In the genomic region with DNA sequence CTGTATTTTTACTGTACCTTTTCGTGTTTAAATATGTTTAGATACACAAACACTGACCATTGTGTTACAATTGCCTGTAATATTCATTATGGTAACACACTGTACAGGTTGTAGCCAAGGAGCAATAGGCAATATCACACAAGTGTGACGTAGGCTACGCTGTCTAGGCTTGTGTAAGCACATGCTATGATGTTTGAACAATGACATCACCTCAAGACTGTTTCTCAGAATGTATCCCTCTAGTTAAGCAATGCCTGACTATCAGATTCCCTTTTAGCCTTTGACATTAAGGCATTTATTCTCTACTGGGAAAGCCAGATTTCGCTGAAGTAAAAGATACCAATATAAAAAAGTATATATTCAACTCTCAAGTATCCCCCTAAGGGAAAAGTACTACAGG, we compare ENCODE assay signal across 27 cellular contexts.
DNase-seq lines count a peak whose midpoint lies in the region; ATAC-seq, FAIRE-seq and TF ChIP-seq lines count a peak whose summit lies in the region.
"Had no signal": no experiment of that assay in that cellular context is flagged by ENCODE, and none has a peak within 500 bp of the region (broad histone marks: within the 10 kb centered on the region; RNA-seq: fewer than 3 reads in every experiment).

No MANE protein-coding gene starts in this region.

- no peaks in the 10 kb centered on the region for H3K4me1 ChIP-seq in smooth muscle cell (ENCODE audit: low read depth)
- H3K4me1 ChIP-seq: BLaER1 treated with 17β-estradiol and CSF1 and Interleukin-3, amounts not matched to agents 10 nM and 100 nM; HAP-1 had no signal

- no peak overlapping the region for H3K9ac ChIP-seq in smooth muscle cell (ENCODE audit: low read depth)
- H3K9ac ChIP-seq: BLaER1 treated with 17β-estradiol and CSF1 and Interleukin-3, amounts not matched to agents 10 nM and 100 nM; KMS-11 had no signal

- H3K9me3 Mint-ChIP-seq in glutamatergic neuron (ENCODE audit: unreplicated experiment): no peaks in the 10 kb centered on the region
- H3K9me3 Mint-ChIP-seq: GM23338 had no signal

- no peaks in the 10 kb centered on the region for H3K27me3 Mint-ChIP-seq in glutamatergic neuron (ENCODE audit: unreplicated experiment)
- H3K27me3 Mint-ChIP-seq: CD4-positive, alpha-beta memory T cell had no signal

- no peak overlapping the region for H2AFZ ChIP-seq in smooth muscle cell (ENCODE audit: low read depth)
- H2AFZ ChIP-seq: GM23338, PC-9 had no signal

- H4K20me1 ChIP-seq in smooth muscle cell (ENCODE audit: low read depth): no peaks in the 10 kb centered on the region
- H4K20me1 ChIP-seq: BLaER1 treated with 17β-estradiol and CSF1 and Interleukin-3, amounts not matched to agents 10 nM and 100 nM had no signal

- no peak overlapping the region for H3K4me3 Mint-ChIP-seq in glutamatergic neuron (ENCODE audit: unreplicated experiment)
- H3K4me3 Mint-ChIP-seq: CD4-positive, alpha-beta memory T cell; GM23338; HFFc6; IgD-negative memory B cell had no signal

- H3K79me2 ChIP-seq in smooth muscle cell (ENCODE audit: low read depth): no peaks in the 10 kb centered on the region

- H3F3A ChIP-seq in smooth muscle cell (ENCODE audit: low read depth): no peaks in the 10 kb centered on the region

- WGBS in smooth muscle cell (ENCODE audit: low lambda C conversion rate): 47% methylated on average over 4 of the region's 4 CpGs

- peak; percentile 0 for DNase-seq in NCI-H510A (lab: John Stamatoyannopoulos, UW)
- DNase-seq in NCI-H510A treated with DMSO at 0.1 percent for 48 hours (lab: John Stamatoyannopoulos, UW): no peak
- DNase-seq in NCI-H69 (lab: John Stamatoyannopoulos, UW): peak; percentile 11
- peak; percentile 12 for DNase-seq in bronchial epithelial cell (ENCODE audit: low read depth)
- DNase-seq in smooth muscle cell (lab: John Stamatoyannopoulos, UW; ENCODE audit: unreplicated experiment): no peak
- DNase-seq in glutamatergic neuron: no peak
- DNase-seq in stimulated activated CD4-positive, alpha-beta T cell treated with anti-CD3 and anti-CD28 coated beads, Interleukin-1b, Interleukin-23, amount 100 ng/mL, for 48 hours: no peak
- DNase-seq: AML-193; CD4-positive, alpha-beta memory T cell; COR-L47; DND-41; HFFc6; MM.1S; NCI-H2029; NCI-H2171; NCI-H226; NCI-H524; PC-9; Right ventricle myocardium superior had no signal

- ATAC-seq in HG02623 (IDR thresholded peaks at IDR 0.05; ENCODE audit: unreplicated experiment): no peak
- ATAC-seq: GM23338 had no signal

- FAIRE-seq in bronchial epithelial cell (lab: Jason Lieb, UNC): peak; percentile 80
- FAIRE-seq: A204.1 had no signal

- H3K4me2 ChIP-seq in smooth muscle cell: no peak overlapping the region
- H3K4me2 ChIP-seq: BLaER1 treated with 17β-estradiol and CSF1 and Interleukin-3, amounts not matched to agents 10 nM and 100 nM; GM23338; KMS-11; PC-9 had no signal

- H3K36me3 ChIP-seq in bronchial epithelial cell (ENCODE audit: control insufficient read depth, insufficient read depth, low read length) (no peaks in the 10 kb centered on the region), smooth muscle cell (ENCODE audit: low read depth) (no peaks in the 10 kb centered on the region)
- H3K36me3 ChIP-seq: BLaER1 treated with 17β-estradiol and CSF1 and Interleukin-3, amounts not matched to agents 10 nM and 100 nM; HAP-1 had no signal

- peaks cover 6% of the 10 kb centered on the region for H3K9me3 ChIP-seq in smooth muscle cell (replicated peaks; ENCODE audit: low read depth)
- H3K9me3 ChIP-seq: BLaER1 treated with 17β-estradiol and CSF1 and Interleukin-3, amounts not matched to agents 10 nM and 100 nM; HAP-1 had no signal

- H3K27ac Mint-ChIP-seq in glutamatergic neuron (ENCODE audit: unreplicated experiment): no peak overlapping the region
- H3K27ac Mint-ChIP-seq: CD4-positive, alpha-beta memory T cell; GM23338; HFFc6; IgD-negative memory B cell had no signal

- no peaks in the 10 kb centered on the region for H3K4me1 Mint-ChIP-seq in glutamatergic neuron (ENCODE audit: low read depth, unreplicated experiment)
- H3K4me1 Mint-ChIP-seq: CD4-positive, alpha-beta memory T cell; IgD-negative memory B cell had no signal

- H3K27me3 ChIP-seq in bronchial epithelial cell (ENCODE audit: control insufficient read depth, insufficient read depth, low read length) (no peaks in the 10 kb centered on the region), smooth muscle cell (ENCODE audit: low read depth) (no peaks in the 10 kb centered on the region)
- H3K27me3 ChIP-seq: BLaER1 treated with 17β-estradiol and CSF1 and Interleukin-3, amounts not matched to agents 10 nM and 100 nM had no signal

- H3K36me3 Mint-ChIP-seq in glutamatergic neuron (ENCODE audit: unreplicated experiment): no peaks in the 10 kb centered on the region
- H3K36me3 Mint-ChIP-seq: CD4-positive, alpha-beta memory T cell; IgD-negative memory B cell had no signal

- peak overlapping the region; percentile 20 for H3K27ac ChIP-seq in smooth muscle cell (ENCODE audit: low read depth)
- H3K27ac ChIP-seq: BLaER1 treated with 17β-estradiol and CSF1 and Interleukin-3, amounts not matched to agents 10 nM and 100 nM; KMS-11; PC-9; SK-N-MC had no signal

- no peak overlapping the region for H3K4me3 ChIP-seq in bronchial epithelial cell (ENCODE audit: low read depth, low read length)
- H3K4me3 ChIP-seq in smooth muscle cell: no peak overlapping the region
- H3K4me3 ChIP-seq: BLaER1 treated with 17β-estradiol and CSF1 and Interleukin-3, amounts not matched to agents 10 nM and 100 nM; GM23338; HAP-1; PC-9; SK-N-MC had no signal

- TF ChIP-seq CTCF in bronchial epithelial cell (IDR thresholded peaks at IDR 0.05; ENCODE audit: insufficient read depth, low read length, severe bottlenecking): no peak
- TF ChIP-seq CTCF in smooth muscle cell (IDR thresholded peaks at IDR 0.05; ENCODE audit: borderline replicate concordance, insufficient read depth, poor library complexity, severe bottlenecking): no peak
- no peak for TF ChIP-seq CTCF in glutamatergic neuron (IDR thresholded peaks at IDR 0.05; ENCODE audit: partially characterized antibody, unreplicated experiment)

Comparison
In these comparisons a context has a peak if more than half of its experiments do, and no peak if none do; other contexts are left out.
1. DNase-seq: peak in NCI-H510A (single experiment), NCI-H69 (single experiment) and bronchial epithelial cell (single experiment); none in NCI-H510A treated with DMSO at 0.1 percent for 48 hours (single experiment), smooth muscle cell (single experiment), glutamatergic neuron (single experiment) and stimulated activated CD4-positive, alpha-beta T cell treated with anti-CD3 and anti-CD28 coated beads, Interleukin-1b, Interleukin-23, amount 100 ng/mL, for 48 hours (single experiment).